10 cellular contexts compared by ENCODE assay signal in the genomic region with DNA sequence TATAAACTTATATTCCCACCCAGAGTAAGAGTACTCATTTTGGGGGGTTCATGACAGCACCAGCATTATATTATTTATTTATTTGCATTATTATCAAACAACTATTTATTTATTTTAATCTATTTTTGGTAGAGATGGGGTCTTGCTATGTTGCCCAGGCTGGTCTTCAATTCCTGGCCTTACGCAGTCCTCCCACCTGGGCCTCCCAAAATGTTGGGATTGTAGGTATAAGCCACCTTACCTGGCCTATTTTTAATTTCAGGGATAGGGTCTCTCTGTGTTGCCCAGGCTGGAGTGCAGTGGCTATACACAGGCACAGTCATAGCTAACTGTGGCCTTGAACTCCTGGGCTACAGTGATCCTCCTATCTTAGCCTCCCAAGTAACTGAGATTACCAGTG.
"Had no signal": no experiment of that assay in that cellular context is flagged by ENCODE, and none has a peak within 500 bp of the region (broad histone marks: within the 10 kb centered on the region; RNA-seq: fewer than 3 reads in every experiment).

No MANE protein-coding gene starts in this region.

- H3K27ac Mint-ChIP-seq: GM23338, H9, HFFc6 had no signal

- H3K4me3 Mint-ChIP-seq: GM23338, H9, HFFc6 had no signal

- H3K4me3 ChIP-seq: GM23338 had no signal

- H3K27ac ChIP-seq: HL-60, KMS-11 had no signal

- DNase-seq: H9, HCEC 1CT, HFFc6, IMR-90, KBM-7 had no signal

- H3K4me1 Mint-ChIP-seq: GM23338, H9 had no signal

- H2AFZ ChIP-seq: GM23338 had no signal

- H3K9me3 Mint-ChIP-seq: GM23338, H9, HFFc6 had no signal

- H3K4me2 ChIP-seq: GM23338, KMS-11 had no signal

- FAIRE-seq: H1, H54 had no signal

- H3K9ac ChIP-seq: KMS-11 had no signal

- ATAC-seq: GM23338 had no signal
